20 cellular contexts compared by ENCODE assay signal in genomic region chr20:20816969-20817368, GRCh38.
"Had no signal": no experiment of that assay in that cellular context is flagged by ENCODE, and none has a peak within 500 bp of the region (broad histone marks: within the 10 kb centered on the region; RNA-seq: fewer than 3 reads in every experiment).

No MANE protein-coding gene starts in this region.

- H2AFZ ChIP-seq: hepatocyte had no signal

- H3K27ac Mint-ChIP-seq: dendritic cell treated with granulocyte-macrophage colony-stimulating factor and Interleukin-4, amounts not matched to agents 40 ng/mL and 50 ng/mL, for 4 days; effector memory CD8-positive, alpha-beta T cell had no signal

- ATAC-seq: effector memory CD8-positive, alpha-beta T cell; foreskin keratinocyte; gastroesophageal sphincter; heart left ventricle; left lung; left ventricle myocardium superior; lower lobe of right lung had no signal

- H3K4me1 ChIP-seq: esophagus muscularis mucosa, foreskin keratinocyte, gastroesophageal sphincter, heart left ventricle, lower lobe of right lung had no signal

- FAIRE-seq: colon, endothelial cell of umbilical vein, frontal cortex, islet of Langerhans, keratinocyte had no signal

- H3K9me3 Mint-ChIP-seq: dendritic cell treated with granulocyte-macrophage colony-stimulating factor and Interleukin-4, amounts not matched to agents 40 ng/mL and 50 ng/mL, for 4 days; effector memory CD8-positive, alpha-beta T cell had no signal

- DNase-seq: cortex of kidney; effector CD8-positive, alpha-beta T cell; effector memory CD8-positive, alpha-beta T cell; foreskin keratinocyte; heart left ventricle; left cardiac atrium; left lung; left ventricle myocardium superior; lower lobe of right lung; mesenchymal stem cell; midbrain had no signal

- H3K4me2 ChIP-seq: hepatocyte had no signal

- H3K4me3 ChIP-seq: esophagus muscularis mucosa, gastroesophageal sphincter, heart left ventricle, hepatocyte, left lung, lower lobe of right lung had no signal

- H3K36me3 ChIP-seq: esophagus muscularis mucosa, gastroesophageal sphincter, heart left ventricle, left lung, lower lobe of right lung had no signal

- H3K79me2 ChIP-seq: hepatocyte had no signal

- H3K27ac ChIP-seq: esophagus muscularis mucosa, foreskin keratinocyte, gastroesophageal sphincter, heart left ventricle, hepatocyte, left lung, lower lobe of right lung had no signal

- H3K4me3 Mint-ChIP-seq: dendritic cell treated with granulocyte-macrophage colony-stimulating factor and Interleukin-4, amounts not matched to agents 40 ng/mL and 50 ng/mL, for 4 days; effector memory CD8-positive, alpha-beta T cell had no signal

- H3K27me3 ChIP-seq: foreskin keratinocyte, hepatocyte, left lung had no signal

- H3K9me3 ChIP-seq: esophagus muscularis mucosa, gastroesophageal sphincter, heart left ventricle, left lung, lower lobe of right lung had no signal
